ENCODE assay signal across 8 cellular contexts in the genomic region with DNA sequence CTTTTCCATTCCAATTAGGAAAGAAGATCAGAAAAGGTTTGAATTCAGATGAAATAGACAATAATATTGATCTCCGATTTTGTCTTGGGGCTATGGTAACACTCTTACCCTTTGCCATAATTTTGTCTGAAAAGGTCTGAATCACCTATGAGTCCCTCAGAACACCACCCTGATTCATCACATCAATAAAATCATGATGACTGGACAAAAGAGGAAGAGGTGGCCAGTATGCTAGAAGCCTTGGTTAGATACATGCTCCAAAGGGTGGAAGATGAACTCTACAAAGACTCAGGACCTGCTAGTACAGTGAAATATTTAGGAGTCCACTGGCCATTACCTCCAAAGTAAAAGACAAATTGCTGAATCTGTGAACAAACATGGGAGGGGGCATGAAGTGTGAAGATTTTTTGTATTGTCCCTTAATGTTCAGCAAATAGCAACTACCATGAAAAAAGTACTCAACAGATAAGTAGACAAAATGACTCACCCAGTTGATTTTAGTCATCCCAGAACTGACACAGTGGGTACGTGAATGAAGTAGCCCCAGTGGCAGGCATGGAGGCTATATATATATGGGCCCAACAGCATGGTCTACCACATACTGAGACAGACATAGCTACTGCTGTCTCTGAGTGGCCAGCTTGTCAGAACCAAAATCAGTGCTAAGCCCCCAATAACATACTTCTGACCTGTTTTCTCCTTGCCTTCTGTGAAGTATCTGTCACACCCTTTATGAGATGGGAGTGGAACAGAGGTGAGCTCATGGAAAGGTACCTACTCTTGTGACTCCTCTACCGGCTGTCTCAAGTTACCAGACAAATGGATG. TPM values are rescaled to one million over a fixed set of nuclear protein-coding genes. Genes with fewer than 3 reads are reported as not detected.
DNase-seq lines count a peak whose midpoint lies in the region; ATAC-seq and TF ChIP-seq lines count a peak whose summit lies in the region.

No MANE protein-coding gene starts in this region.

- H3K9me3 ChIP-seq in psoas muscle: no peaks in the 10 kb centered on the region

- peaks cover 0 to 2% (median 0%) of the 10 kb centered on the region in 3 donors for H3K27me3 ChIP-seq in psoas muscle (ENCODE audit: insufficient read depth in 3 of 3, low read length in 2 of 3)

- DNase-seq in RKO (ENCODE audit: low spot score) (peak; percentile 78), left colon (no peak), DMS79 treated with DMSO at 0.1 percent for 48 hours (lab: John Stamatoyannopoulos, UW) (no peak), immature natural killer cell (no peak), psoas muscle (no peak), T1000 (lab: John Stamatoyannopoulos, UW) (no peak)

- H3K4me3 Mint-ChIP-seq in immature natural killer cell: no peak overlapping the region

- H3K4me1 Mint-ChIP-seq in immature natural killer cell: no peaks in the 10 kb centered on the region

- no peaks in the 10 kb centered on the region for H3K27me3 Mint-ChIP-seq in immature natural killer cell (ENCODE audit: low read depth in 3 of 3)

- H3K27ac Mint-ChIP-seq in immature natural killer cell: no peak overlapping the region

- ATAC-seq in GM18861 (IDR thresholded peaks at IDR 0.05; ENCODE audit: unreplicated experiment) (peak; percentile 87), HG02678 (IDR thresholded peaks at IDR 0.05; ENCODE audit: unreplicated experiment) (peak; percentile 96), left colon (peak; percentile 45), psoas muscle (no peak)

- H3K9me3 Mint-ChIP-seq in immature natural killer cell: no peaks in the 10 kb centered on the region

- no peak overlapping the region for H3K27ac ChIP-seq in psoas muscle

- no peak overlapping the region for H3K4me3 ChIP-seq in psoas muscle

- H3K4me1 ChIP-seq in psoas muscle: no peaks in the 10 kb centered on the region

- intact Hi-C loops in left colon (cut with DNase I, micrococcal nuclease) (no loop called here), psoas muscle (cut with DNase I) (no loop called here)

- H3K36me3 ChIP-seq in psoas muscle (ENCODE audit: insufficient read depth in 1 of 2, low read depth in 1 of 2): no peaks in the 10 kb centered on the region

- peaks cover 0 to 18% (median 10%) of the 10 kb centered on the region in 3 donors for H3K36me3 Mint-ChIP-seq in immature natural killer cell

- no peak for TF ChIP-seq CTCF in psoas muscle (IDR thresholded peaks at IDR 0.05)

- WGBS in psoas muscle, 3 donors: 93 to 94% (median 94%) methylated on average over 3 of the region's 3 CpGs

RNA-seq across cellular contexts. Expression of gene GLS, which starts 36.5 kb away (rescaled TPM):
- total RNA-seq in left colon (10 to 100 TPM; 51.3 to 63.3 TPM), psoas muscle (10 to 100 TPM; 19.4 to 30.6 (median 29.0) TPM)
- polyA plus RNA-seq in immature natural killer cell (10 to 100 TPM; 20.5 to 37.8 (median 29.7) TPM), psoas muscle (10 to 100 TPM in 2 of 3 donors, 1 to 10 TPM in 1; 6.9 to 26.7 (median 20.6) TPM)

Comparison
In these comparisons a context has a peak if more than half of its experiments do, and no peak if none do; other contexts are left out.
1. ATAC-seq: peak in GM18861 (single experiment), HG02678 (single experiment) and left colon (single experiment); none in psoas muscle (0 of 4).